25 cellular contexts compared by ENCODE assay signal in the genomic region with DNA sequence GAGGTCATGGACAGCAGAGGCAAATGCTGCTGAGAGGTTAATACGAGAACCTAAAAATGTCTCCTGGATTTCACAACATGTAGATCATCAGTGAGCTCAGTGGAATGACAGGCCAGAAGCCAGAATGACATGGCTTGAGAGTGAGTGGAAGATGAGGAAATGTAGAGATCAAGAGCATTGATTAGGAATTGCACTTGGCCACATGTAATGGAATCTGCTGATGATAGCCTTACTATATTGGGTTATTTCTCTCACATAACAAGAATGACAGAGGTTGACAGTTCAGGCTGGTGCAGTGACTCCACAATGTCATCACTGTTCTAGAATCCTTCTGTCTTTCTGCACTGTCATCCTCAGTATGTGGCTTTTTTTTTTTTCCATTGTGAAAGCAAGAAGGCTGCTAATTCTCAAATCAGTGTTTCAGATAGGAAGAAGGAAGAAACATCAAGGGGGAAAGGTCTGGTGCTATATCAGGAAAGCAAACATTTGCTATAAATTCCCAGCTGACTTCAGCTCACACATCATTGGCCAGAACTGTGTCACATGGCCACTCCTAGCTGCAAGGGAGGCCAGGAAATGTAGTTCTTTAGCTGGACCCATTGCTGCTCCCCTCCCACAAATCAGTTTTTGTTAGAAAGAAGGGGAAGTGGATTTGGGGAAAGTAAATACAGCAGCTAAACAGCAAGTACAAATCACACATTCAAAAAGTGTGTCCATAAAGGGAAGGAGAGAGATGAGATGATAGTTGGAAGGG.
A peak's percentile ranks its signal among the peaks of the same experiment; 100 is the strongest.
DNase-seq lines count a peak whose midpoint lies in the region; ATAC-seq, FAIRE-seq and TF ChIP-seq lines count a peak whose summit lies in the region.
"Had no signal": no experiment of that assay in that cellular context is flagged by ENCODE, and none has a peak within 500 bp of the region (broad histone marks: within the 10 kb centered on the region; RNA-seq: fewer than 3 reads in every experiment).

No MANE protein-coding gene starts in this region.

- POLR2A ChIA-PET in A549 (lab: Yijun Ruan, JAX), result interaction anchor here (1.5 kb wide), 1 partner anchor 37 kb away, joined by 3 read pairs; no protein-coding TSS in a partner anchor

- no peak for TF ChIP-seq POLR2A in A549 (IDR thresholded peaks at IDR 0.05; ENCODE audit: low read length)

- no peak for TF ChIP-seq EP300 in A549 (IDR thresholded peaks at IDR 0.05)

- no peak for FAIRE-seq in A549 (lab: Jason Lieb, UNC)
- no peak for FAIRE-seq in frontal cortex (lab: Jason Lieb, UNC)
- FAIRE-seq: H54, pancreas had no signal

- WGBS in A549 (ENCODE audit: missing lambda C conversion rate), result 88% methylated on average over 1 of the region's 1 CpG

- ATAC-seq in A549, result no peak
- ATAC-seq in GM19324 (IDR thresholded peaks at IDR 0.05; ENCODE audit: low FRiP score, unreplicated experiment), result no peak
- ATAC-seq: esophagus mucosa, lower lobe of right lung, pancreas had no signal

- DNase-seq in A549 (ENCODE audit: low read depth in 1 of 2, low spot score in 1 of 2) (peak in 1 of 2 experiments; percentile 18), AG10803 (ENCODE audit: low read depth) (peak; percentile 3), OCI-M1 (lab: John Stamatoyannopoulos, UW) (peak; percentile 56), foreskin fibroblast (peak; percentile 21 to 26), frontal cortex (ENCODE audit: low spot score in 2 of 2) (no peak), KBM-7 (no peak)
- DNase-seq: activated B cell treated with CpG ODN at 0.5 μM for 24 hours; activated CD4-positive, alpha-beta memory T cell treated with anti-CD3 and anti-CD28 coated beads, Interleukin-2, amount 10 ng/mL, durations not matched to agents 7 days and 5 days; activated gamma-delta T cell; CD4-positive, alpha-beta T cell; cortex of kidney; lower lobe of right lung; NCI-H1092 treated with DMSO at 0.1 percent for 48 hours; NCI-H1930; NCI-H2227 treated with DMSO at 0.1 percent for 48 hours; NCI-H69; nephron progenitor cell; pancreas; stimulated activated CD4-positive, alpha-beta T cell treated with anti-CD3 and anti-CD28 coated beads, Interleukin-4, amount 100 ng/mL, for 24 hours; stimulated activated naive CD4-positive, alpha-beta T cell treated with Interleukin-2 at 50 U/mL for 16 hours; thyroid gland had no signal

- H3K27ac ChIP-seq in A549, result no peak overlapping the region
- H3K27ac ChIP-seq: lower lobe of right lung, pancreas, thyroid gland had no signal

- no peak overlapping the region for H3K4me2 ChIP-seq in A549

- in situ Hi-C loops in KBM-7 (cut with MboI; ENCODE audit: low pct_unique_long_range_greater_than_20kb, low sequenced_read_pairs), result no loop called here

- no peak for TF ChIP-seq CTCF in A549 (IDR thresholded peaks at IDR 0.05)
- TF ChIP-seq CTCF in AG10803 (conservative IDR thresholded peaks at IDR 0.05; ENCODE audit: low read length), result no peak
- TF ChIP-seq CTCF in foreskin fibroblast (IDR thresholded peaks at IDR 0.05; ENCODE audit: low read depth, low read length), result no peak

- no peak for TF ChIP-seq RAD21 in A549 (conservative IDR thresholded peaks at IDR 0.05 in 1 of 2, IDR thresholded peaks at IDR 0.05 in 1 of 2)

- CTCF ChIA-PET in A549 (lab: Yijun Ruan, JAX), result interaction anchor here (0.9 kb wide), 1 partner anchor 9 kb away, joined by 3 read pairs; no protein-coding TSS in a partner anchor

- H3K4me3 ChIP-seq in A549 (no peak overlapping the region), AG10803 (ENCODE audit: low read length) (no peak overlapping the region), foreskin fibroblast (ENCODE audit: low read depth in 1 of 2, low read length in 2 of 2) (no peak overlapping the region)
- H3K4me3 ChIP-seq: lower lobe of right lung, pancreas, right atrium auricular region, thyroid gland had no signal

- H3K9me3 ChIP-seq in A549, result peaks cover 15% of the 10 kb centered on the region
- H3K9me3 ChIP-seq: lower lobe of right lung, pancreas, thyroid gland had no signal

- H3K4me1 ChIP-seq in A549, result no peaks in the 10 kb centered on the region
- H3K4me1 ChIP-seq: lower lobe of right lung, pancreas, right atrium auricular region, thyroid gland had no signal

TF ChIP-seq in A549, 52 proteins besides CTCF, POLR2A, EP300 and RAD21:
- TF ChIP-seq CEBPB (IDR thresholded peaks at IDR 0.05) (no peak), GATA3 (IDR thresholded peaks at IDR 0.05; ENCODE audit: borderline replicate concordance) (no peak), NFE2L2 (conservative IDR thresholded peaks at IDR 0.05; ENCODE audit: low read length) (peak; percentile 43), MAFK (IDR thresholded peaks at IDR 0.05; ENCODE audit: partially characterized antibody) (peak; percentile 55), PHF8 (IDR thresholded peaks at IDR 0.05; ENCODE audit: borderline replicate concordance, low read depth) (no peak), USF2 (IDR thresholded peaks at IDR 0.05) (peak; percentile 70), RARB (CRISPR knock-in tag; IDR thresholded peaks at IDR 0.05) (no peak), JUNB (IDR thresholded peaks at IDR 0.05) (no peak), RNF2 (IDR thresholded peaks at IDR 0.05; ENCODE audit: borderline replicate concordance, low read depth) (no peak)

Comparison
In these comparisons a context has a peak if more than half of its experiments do, and no peak if none do; other contexts are left out.
1. DNase-seq: peak in AG10803 (single experiment), OCI-M1 (single experiment) and foreskin fibroblast (2 of 2); none in frontal cortex (0 of 2) and KBM-7 (single experiment).